In genomic region chr1:177069489-177069888, GRCh38 we compare ENCODE assay signal across 21 cellular contexts.
"Had no signal": no experiment of that assay in that cellular context is flagged by ENCODE, and none has a peak within 500 bp of the region (broad histone marks: within the 10 kb centered on the region; RNA-seq: fewer than 3 reads in every experiment).

No MANE protein-coding gene starts in this region.

- H3K9me3 Mint-ChIP-seq: type B pancreatic cell had no signal

- H2AFZ ChIP-seq: hepatocyte had no signal

- H3K27ac ChIP-seq: esophagus squamous epithelium, hepatocyte, left lung, psoas muscle, right lobe of liver had no signal

- H3K4me1 Mint-ChIP-seq: stimulated activated naive CD8-positive, alpha-beta T cell treated with anti-CD3 and anti-CD28 coated beads, Interleukin-15, amount 100 ng/mL, for 72 hours; T-helper 17 cell had no signal

- H3K9me3 ChIP-seq: breast epithelium, esophagus squamous epithelium, psoas muscle, right lobe of liver had no signal

- H3K4me2 ChIP-seq: hepatocyte, smooth muscle cell had no signal

- H3K79me2 ChIP-seq: hepatocyte had no signal

- FAIRE-seq: endothelial cell of umbilical vein had no signal

- H3K4me1 ChIP-seq: breast epithelium, esophagus squamous epithelium, left lung, psoas muscle, right lobe of liver had no signal

- H3K27me3 Mint-ChIP-seq: dendritic cell treated with granulocyte-macrophage colony-stimulating factor and Interleukin-4, amounts not matched to agents 40 ng/mL and 50 ng/mL, for 4 days; stimulated activated naive CD8-positive, alpha-beta T cell treated with anti-CD3 and anti-CD28 coated beads, Interleukin-15, amount 100 ng/mL, for 72 hours; T-helper 17 cell; type B pancreatic cell had no signal

- H3K4me3 ChIP-seq: breast epithelium, esophagus squamous epithelium, hepatocyte, left lung, psoas muscle, right lobe of liver, smooth muscle cell had no signal

- H3K36me3 Mint-ChIP-seq: activated naive CD8-positive, alpha-beta T cell; type B pancreatic cell had no signal

- DNase-seq: activated CD4-positive, alpha-beta T cell treated with anti-CD3 and anti-CD28 coated beads, Interleukin-2, amount 50 U/mL, for 4 hours; activated gamma-delta T cell treated with Interleukin-2 at 50 U/mL for 16 hours; cerebellar nuclear complex; effector memory CD4-positive, alpha-beta T cell; esophagus squamous epithelium; foreskin fibroblast; islet precursor cell; left lung; mammary epithelial cell; psoas muscle; right lobe of liver; stimulated activated CD4-positive, alpha-beta T cell treated with anti-CD3 and anti-CD28 coated beads, Interleukin-4, amount 100 ng/mL, for 1 hour; stimulated activated naive CD8-positive, alpha-beta T cell treated with anti-CD3 and anti-CD28 coated beads, Interleukin-15, amount 100 ng/mL, for 72 hours; T-helper 17 cell had no signal

- H3K27me3 ChIP-seq: breast epithelium, esophagus squamous epithelium, hepatocyte, left lung, right lobe of liver had no signal

- H3K27ac Mint-ChIP-seq: activated naive CD8-positive, alpha-beta T cell; dendritic cell treated with granulocyte-macrophage colony-stimulating factor and Interleukin-4, amounts not matched to agents 40 ng/mL and 50 ng/mL, for 4 days; stimulated activated naive CD8-positive, alpha-beta T cell treated with anti-CD3 and anti-CD28 coated beads, Interleukin-15, amount 100 ng/mL, for 72 hours; T-helper 17 cell; type B pancreatic cell had no signal

- H3K36me3 ChIP-seq: breast epithelium, esophagus squamous epithelium, left lung, right lobe of liver had no signal

- H3K4me3 Mint-ChIP-seq: activated naive CD8-positive, alpha-beta T cell; dendritic cell treated with granulocyte-macrophage colony-stimulating factor and Interleukin-4, amounts not matched to agents 40 ng/mL and 50 ng/mL, for 4 days; stimulated activated naive CD8-positive, alpha-beta T cell treated with anti-CD3 and anti-CD28 coated beads, Interleukin-15, amount 100 ng/mL, for 72 hours; T-helper 17 cell; type B pancreatic cell had no signal
